In the genomic region with DNA sequence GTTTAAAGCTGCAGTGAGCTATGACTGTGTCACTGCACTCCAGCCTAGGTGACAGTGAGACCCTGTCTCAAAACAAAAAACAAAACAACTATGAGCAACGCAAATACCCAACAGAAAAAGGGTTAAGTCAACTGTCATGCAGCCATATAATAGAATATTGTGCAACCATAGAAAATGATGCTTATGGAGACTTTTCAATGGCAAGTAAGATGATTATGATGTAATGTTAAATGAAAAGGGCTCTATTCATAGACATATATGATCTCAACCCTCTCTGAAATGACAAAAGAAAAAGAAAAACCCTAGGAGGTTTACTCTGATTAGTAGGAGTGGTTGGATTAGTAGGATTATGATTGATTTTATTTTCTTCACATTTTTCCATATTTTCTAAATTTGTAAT, we compare ENCODE assay signal across 1 cellular context.
TF ChIP-seq lines count a peak whose summit lies in the region.

No MANE protein-coding gene starts in this region.

TF ChIP-seq in HEK293, 187 proteins besides CTCF, POLR2A, EP300 and RAD21:
- TF ChIP-seq ATF2 (tag by site-specific recombination; IDR thresholded peaks at IDR 0.05; ENCODE audit: low read depth) (peak; percentile 74; the same call in 1 of the 2 replicates), BCL11A (tag by site-specific recombination; IDR thresholded peaks at IDR 0.05; ENCODE audit: low read depth) (no peak)
